Comparison of ENCODE assay signal across 8 cellular contexts in genomic region chr10:24952146-24952700, GRCh38. TPM values are rescaled to one million over a fixed set of nuclear protein-coding genes. Genes with fewer than 3 reads are reported as not detected.
DNase-seq lines count a peak whose midpoint lies in the region; ATAC-seq, FAIRE-seq and TF ChIP-seq lines count a peak whose summit lies in the region.

A gene with protein sequence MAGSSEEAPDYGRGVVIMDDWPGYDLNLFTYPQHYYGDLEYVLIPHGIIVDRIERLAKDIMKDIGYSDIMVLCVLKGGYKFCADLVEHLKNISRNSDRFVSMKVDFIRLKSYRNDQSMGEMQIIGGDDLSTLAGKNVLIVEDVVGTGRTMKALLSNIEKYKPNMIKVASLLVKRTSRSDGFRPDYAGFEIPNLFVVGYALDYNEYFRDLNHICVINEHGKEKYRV (minus strand): TSS chr10:24952606. CDS start chr10:24952575, 31 bp downstream.

- H3K9me3 ChIP-seq in SJCRH30 (replicated peaks) = no peaks in the 10 kb centered on the region

- no peaks in the 10 kb centered on the region for H3K36me3 ChIP-seq in SJCRH30

- ATAC-seq in HG03066 (IDR thresholded peaks at IDR 0.05; ENCODE audit: low read depth, unreplicated experiment) = peak; percentile 30
- ATAC-seq in stimulated activated naive CD8-positive, alpha-beta T cell treated with anti-CD3 and anti-CD28 coated beads, Interleukin-15, Interleukin-2, amounts not matched to agents 100 U/mL and 50 U/mL, for 24 hours = no peak

- H3K4me1 ChIP-seq in SJCRH30 = no peaks in the 10 kb centered on the region

- no peak within 1 kb of the TSS for H3K27ac ChIP-seq in SJCRH30

- no peaks in the 10 kb centered on the region for H3K36me3 Mint-ChIP-seq in T-helper 2 cell treated with Interferon-gamma antibody and Interleukin-4, amounts not matched to agents 5 μg/mL and 100 μg/mL, for 36 hours (ENCODE audit: low read depth)
- H3K36me3 Mint-ChIP-seq in dendritic cell treated with granulocyte-macrophage colony-stimulating factor and Interleukin-4, amounts not matched to agents 40 ng/mL and 50 ng/mL, for 4 days (ENCODE audit: low read depth) = no peaks in the 10 kb centered on the region

- WGBS in lower leg skin, 2 donors = 2 to 4% methylated on average over 46 to 50 of the region's 55 CpGs

- TF ChIP-seq POLR2A in lower leg skin (IDR thresholded peaks at IDR 0.05) = no peak

- no peak for FAIRE-seq in GM18507 (lab: Jason Lieb, UNC)

- H3K27me3 ChIP-seq in SJCRH30 = no peaks in the 10 kb centered on the region

- H3K4me1 Mint-ChIP-seq in T-helper 2 cell treated with Interferon-gamma antibody and Interleukin-4, amounts not matched to agents 5 μg/mL and 100 μg/mL, for 36 hours (ENCODE audit: low read depth) = peaks cover 15% of the 10 kb centered on the region
- H3K4me1 Mint-ChIP-seq in dendritic cell treated with granulocyte-macrophage colony-stimulating factor and Interleukin-4, amounts not matched to agents 40 ng/mL and 50 ng/mL, for 4 days (ENCODE audit: low read depth) = peaks cover 20% of the 10 kb centered on the region

- H3K9me3 Mint-ChIP-seq in T-helper 2 cell treated with Interferon-gamma antibody and Interleukin-4, amounts not matched to agents 5 μg/mL and 100 μg/mL, for 36 hours = no peaks in the 10 kb centered on the region
- H3K9me3 Mint-ChIP-seq in dendritic cell treated with granulocyte-macrophage colony-stimulating factor and Interleukin-4, amounts not matched to agents 40 ng/mL and 50 ng/mL, for 4 days = no peaks in the 10 kb centered on the region

- H3K27me3 Mint-ChIP-seq in T-helper 2 cell treated with Interferon-gamma antibody and Interleukin-4, amounts not matched to agents 5 μg/mL and 100 μg/mL, for 36 hours (ENCODE audit: low read depth) = peaks cover 9% of the 10 kb centered on the region
- peaks cover 35% of the 10 kb centered on the region for H3K27me3 Mint-ChIP-seq in dendritic cell treated with granulocyte-macrophage colony-stimulating factor and Interleukin-4, amounts not matched to agents 40 ng/mL and 50 ng/mL, for 4 days

- H3K27ac Mint-ChIP-seq in T-helper 2 cell treated with Interferon-gamma antibody and Interleukin-4, amounts not matched to agents 5 μg/mL and 100 μg/mL, for 36 hours = peak within 1 kb of the TSS; percentile 62
- H3K27ac Mint-ChIP-seq in dendritic cell treated with granulocyte-macrophage colony-stimulating factor and Interleukin-4, amounts not matched to agents 40 ng/mL and 50 ng/mL, for 4 days = peak within 1 kb of the TSS; percentile 49

- TF ChIP-seq CTCF in lower leg skin (IDR thresholded peaks at IDR 0.05) = no peak

- H3K4me3 Mint-ChIP-seq in T-helper 2 cell treated with Interferon-gamma antibody and Interleukin-4, amounts not matched to agents 5 μg/mL and 100 μg/mL, for 36 hours = peak within 1 kb of the TSS; percentile 75
- H3K4me3 Mint-ChIP-seq in dendritic cell treated with granulocyte-macrophage colony-stimulating factor and Interleukin-4, amounts not matched to agents 40 ng/mL and 50 ng/mL, for 4 days = peak within 1 kb of the TSS; percentile 74

- intact Hi-C loops in dendritic cell treated with granulocyte-macrophage colony-stimulating factor and Interleukin-4, amounts not matched to agents 40 ng/mL and 50 ng/mL, for 4 days (cut with micrococcal nuclease) = no loop called here
- intact Hi-C loops in lower leg skin (cut with DNase I; ENCODE audit: low total_unique reads) = no loop called here

- H3K4me3 ChIP-seq in lower leg skin (ENCODE audit: low read depth, poor library complexity, severe bottlenecking) (peak within 1 kb of the TSS; percentile 21), SJCRH30 (no peak within 1 kb of the TSS)

- DNase-seq in AG08396 (ENCODE audit: low spot score) (peak; percentile 68), GM18507 (ENCODE audit: extremely low spot score, insufficient read length, low read depth) (peak; percentile 28), lower leg skin (ENCODE audit: low spot score in 2 of 2) (peak; percentile 26 to 87), SJCRH30 (no peak)
- DNase-seq in T-helper 2 cell treated with Interferon-gamma antibody and Interleukin-4, amounts not matched to agents 5 μg/mL and 100 μg/mL, for 36 hours (ENCODE audit: low spot score) = no peak
- peak; percentile 46 for DNase-seq in stimulated activated naive CD8-positive, alpha-beta T cell treated with anti-CD3 and anti-CD28 coated beads, Interleukin-15, Interleukin-2, amounts not matched to agents 100 U/mL and 50 U/mL, for 24 hours

RNA-seq across cellular contexts. Expression of the gene that starts here (rescaled TPM):
- total RNA-seq in lower leg skin = 1 to 10 TPM in 1 of 4 donors, under 1 TPM in 1, not detected in 2; 0.45 to 1.3 TPM
- total RNA-seq in SJCRH30 (2014; rRNA removed; shearing (Covaris generic)) = 0.08 TPM in 1 of 2 replicates, not detected in the other

Comparison
In these comparisons a context has a peak if more than half of its experiments do, and no peak if none do; other contexts are left out.
1. DNase-seq: peak in AG08396 (single experiment), GM18507 (single experiment), lower leg skin (2 of 2) and stimulated activated naive CD8-positive, alpha-beta T cell treated with anti-CD3 and anti-CD28 coated beads, Interleukin-15, Interleukin-2, amounts not matched to agents 100 U/mL and 50 U/mL, for 24 hours (single experiment); none in T-helper 2 cell treated with Interferon-gamma antibody and Interleukin-4, amounts not matched to agents 5 μg/mL and 100 μg/mL, for 36 hours (single experiment) and SJCRH30 (0 of 2).